In the genomic region with DNA sequence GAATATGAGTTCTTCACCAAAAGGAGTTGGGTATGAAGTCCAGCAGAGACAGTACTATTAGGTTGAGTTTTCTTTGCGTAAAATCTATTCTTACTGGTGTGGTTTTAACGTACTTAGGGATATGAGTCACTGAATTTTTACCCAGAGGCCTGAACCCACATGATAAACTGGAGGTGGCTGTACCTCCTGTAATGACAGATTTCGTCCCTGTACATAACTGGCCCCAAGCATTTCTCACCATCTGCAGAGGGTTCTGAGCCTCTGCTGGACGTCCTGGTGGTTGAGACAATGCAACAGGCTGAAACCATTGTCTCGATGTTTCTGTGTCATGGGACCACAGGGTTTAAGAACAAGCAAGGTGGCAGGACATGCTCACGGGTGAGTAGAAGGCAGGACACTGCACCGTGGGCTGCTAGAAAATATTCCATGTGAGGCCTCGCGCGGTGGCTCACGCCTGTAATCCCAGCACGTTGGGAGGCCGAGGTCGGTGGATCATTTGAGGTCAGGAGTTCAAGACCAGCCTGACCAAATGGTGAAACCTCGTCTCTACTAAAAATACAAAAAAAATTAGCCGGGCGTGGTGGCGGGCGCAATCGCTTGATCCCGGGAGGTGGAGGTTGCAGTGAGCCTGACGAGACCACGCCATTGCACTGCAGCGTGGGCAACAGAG, we compare ENCODE assay signal across 20 cellular contexts.
DNase-seq lines count a peak whose midpoint lies in the region; ATAC-seq and TF ChIP-seq lines count a peak whose summit lies in the region.
"Had no signal": no experiment of that assay in that cellular context is flagged by ENCODE, and none has a peak within 500 bp of the region (broad histone marks: within the 10 kb centered on the region; RNA-seq: fewer than 3 reads in every experiment).

No MANE protein-coding gene starts in this region.

- H3K36me3 ChIP-seq in sigmoid colon, result no peaks in the 10 kb centered on the region
- H3K36me3 ChIP-seq: HAP-1, neural progenitor cell had no signal

- intact Hi-C loops in sigmoid colon (cut with DNase I), result no loop called here

- POLR2A ChIA-PET in activated CD4-positive, alpha-beta memory T cell treated with anti-CD3 and anti-CD28 coated beads, Interleukin-2, amount 10 ng/mL, durations not matched to agents 7 days and 5 days (lab: Charles Lee), result no interaction called here

- H3K27me3 Mint-ChIP-seq in activated CD4-positive, alpha-beta memory T cell treated with anti-CD3 and anti-CD28 coated beads, Interleukin-2, amount 10 ng/mL, durations not matched to agents 7 days and 5 days, result peaks cover 8% of the 10 kb centered on the region

- H3K4me3 Mint-ChIP-seq in activated CD4-positive, alpha-beta memory T cell treated with anti-CD3 and anti-CD28 coated beads, Interleukin-2, amount 10 ng/mL, durations not matched to agents 7 days and 5 days, result peak overlapping the region; percentile 38
- H3K4me3 Mint-ChIP-seq: endodermal cell, neural progenitor cell had no signal

- no peak for TF ChIP-seq EP300 in sigmoid colon (IDR thresholded peaks at IDR 0.05)

- no peak for TF ChIP-seq POLR2A in sigmoid colon (IDR thresholded peaks at IDR 0.05)

- H3K4me3 ChIP-seq in sigmoid colon, result no peak overlapping the region
- H3K4me3 ChIP-seq: HAP-1, lung, neural progenitor cell had no signal

- peaks cover 0 to 14% (median 8%) of the 10 kb centered on the region in 4 donors for H3K4me1 ChIP-seq in sigmoid colon
- H3K4me1 ChIP-seq: foreskin keratinocyte, HAP-1 had no signal

- no peak overlapping the region for H3K27ac ChIP-seq in sigmoid colon
- H3K27ac ChIP-seq: 22Rv1, foreskin keratinocyte, neural progenitor cell had no signal

- ATAC-seq in HG02588 (IDR thresholded peaks at IDR 0.05; ENCODE audit: unreplicated experiment), result no peak
- ATAC-seq: foreskin keratinocyte, Panc1, sciatic nerve, T-cell had no signal

- H3K27ac Mint-ChIP-seq in activated CD4-positive, alpha-beta memory T cell treated with anti-CD3 and anti-CD28 coated beads, Interleukin-2, amount 10 ng/mL, durations not matched to agents 7 days and 5 days, result peak overlapping the region; percentile 80
- H3K27ac Mint-ChIP-seq: endodermal cell had no signal

- DNase-seq in NK-92 treated with Interleukin-12 subunit alpha and Interleukin-12 subunit beta, amount 100 ng/mL, for 24 hours (lab: John Stamatoyannopoulos, UW), result peak; percentile 48
- no peak for DNase-seq in NK-92 (lab: John Stamatoyannopoulos, UW; ENCODE audit: unreplicated experiment)
- DNase-seq in M059J (ENCODE audit: low read depth), result peak; percentile 80
- peak; percentile 28 for DNase-seq in activated CD4-positive, alpha-beta memory T cell treated with anti-CD3 and anti-CD28 coated beads, Interleukin-2, amount 10 ng/mL, durations not matched to agents 7 days and 5 days
- peak; percentile 33 for DNase-seq in sigmoid colon
- DNase-seq in NCI-H226, result no peak
- no peak for DNase-seq in DMS53 (lab: John Stamatoyannopoulos, UW)
- DNase-seq: activated CD4-positive, alpha-beta T cell treated with anti-CD3 and anti-CD28 coated beads for 48 hours; activated effector memory CD4-positive, alpha-beta T cell treated with Interleukin-2 at 50 U/mL for 16 hours; endodermal cell; foreskin keratinocyte; MM.1S; T-cell had no signal

- TF ChIP-seq CTCF in sigmoid colon (IDR thresholded peaks at IDR 0.05), result no peak

- WGBS in sigmoid colon, 2 donors, result 93% methylated on average over 24 of the region's 24 CpGs

- no peaks in the 10 kb centered on the region for H3K9me3 Mint-ChIP-seq in activated CD4-positive, alpha-beta memory T cell treated with anti-CD3 and anti-CD28 coated beads, Interleukin-2, amount 10 ng/mL, durations not matched to agents 7 days and 5 days
- H3K9me3 Mint-ChIP-seq: endodermal cell, T-cell had no signal

- peaks cover 2% of the 10 kb centered on the region for H3K36me3 Mint-ChIP-seq in activated CD4-positive, alpha-beta memory T cell treated with anti-CD3 and anti-CD28 coated beads, Interleukin-2, amount 10 ng/mL, durations not matched to agents 7 days and 5 days (ENCODE audit: low read depth)

- H3K4me1 Mint-ChIP-seq in activated CD4-positive, alpha-beta memory T cell treated with anti-CD3 and anti-CD28 coated beads, Interleukin-2, amount 10 ng/mL, durations not matched to agents 7 days and 5 days, result peaks cover 55% of the 10 kb centered on the region
- H3K4me1 Mint-ChIP-seq: endodermal cell had no signal

- CTCF ChIA-PET in activated CD4-positive, alpha-beta memory T cell treated with anti-CD3 and anti-CD28 coated beads, Interleukin-2, amount 10 ng/mL, durations not matched to agents 7 days and 5 days (lab: Charles Lee), result no interaction called here

- no peaks in the 10 kb centered on the region for H3K9me3 ChIP-seq in sigmoid colon
- H3K9me3 ChIP-seq: HAP-1 had no signal

- H3K27me3 ChIP-seq in sigmoid colon, result no peaks in the 10 kb centered on the region
- H3K27me3 ChIP-seq: foreskin keratinocyte had no signal

Comparison
In these comparisons a context has a peak if more than half of its experiments do, and no peak if none do; other contexts are left out.
1. DNase-seq: peak in NK-92 treated with Interleukin-12 subunit alpha and Interleukin-12 subunit beta, amount 100 ng/mL, for 24 hours (single experiment), M059J (single experiment), activated CD4-positive, alpha-beta memory T cell treated with anti-CD3 and anti-CD28 coated beads, Interleukin-2, amount 10 ng/mL, durations not matched to agents 7 days and 5 days (single experiment) and sigmoid colon (single experiment); none in NK-92 (single experiment), NCI-H226 (single experiment) and DMS53 (single experiment).